In genomic region chr3:155131104-155131503, GRCh38 we compare ENCODE assay signal across 10 cellular contexts. TPM values are rescaled to one million over a fixed set of nuclear protein-coding genes. Genes with fewer than 3 reads are reported as not detected.
DNase-seq lines count a peak whose midpoint lies in the region; ATAC-seq and TF ChIP-seq lines count a peak whose summit lies in the region.
"Had no signal": no experiment of that assay in that cellular context is flagged by ENCODE, and none has a peak within 500 bp of the region (broad histone marks: within the 10 kb centered on the region; RNA-seq: fewer than 3 reads in every experiment).

No MANE protein-coding gene starts in this region.

- peak overlapping the region; percentile 68 to 74 for H3K27ac ChIP-seq in breast epithelium
- H3K27ac ChIP-seq in CD4-positive, alpha-beta T cell (ENCODE audit: low read depth, low read length), result no peak overlapping the region

- H3K27me3 Mint-ChIP-seq in CD4-positive, alpha-beta T cell, result no peaks in the 10 kb centered on the region

- CTCF ChIA-PET in CD4-positive, alpha-beta T cell (lab: Charles Lee), result no interaction called here

- no peaks in the 10 kb centered on the region for H3K36me3 ChIP-seq in breast epithelium

- H3K36me3 Mint-ChIP-seq in stimulated activated effector memory CD8-positive, alpha-beta T cell treated with anti-CD3 and anti-CD28 coated beads, Interleukin-12 subunit alpha, Interleukin-12 subunit beta, amount 100 ng/mL, for 72 hours, result no peaks in the 10 kb centered on the region
- no peaks in the 10 kb centered on the region for H3K36me3 Mint-ChIP-seq in CD4-positive, alpha-beta T cell (ENCODE audit: low read depth)

- no peaks in the 10 kb centered on the region for H3K4me1 ChIP-seq in breast epithelium

- TF ChIP-seq CTCF in breast epithelium (IDR thresholded peaks at IDR 0.05), result no peak
- no peak for TF ChIP-seq CTCF in CD4-positive, alpha-beta T cell (IDR thresholded peaks at IDR 0.05)

- POLR2A ChIA-PET in CD4-positive, alpha-beta T cell (lab: Charles Lee), result no interaction called here

- peak; percentile 83 for ATAC-seq in GM18907 (IDR thresholded peaks at IDR 0.05; ENCODE audit: unreplicated experiment)
- peak; percentile 89 for ATAC-seq in HG03103 (IDR thresholded peaks at IDR 0.05; ENCODE audit: low read depth, unreplicated experiment)
- peak; percentile 45 for ATAC-seq in stimulated activated effector memory CD8-positive, alpha-beta T cell treated with anti-CD3 and anti-CD28 coated beads, Interleukin-12 subunit alpha, Interleukin-12 subunit beta, amount 100 ng/mL, for 72 hours
- no peak for ATAC-seq in CD4-positive, alpha-beta T cell (ENCODE audit: poor library complexity)

- H3K4me3 Mint-ChIP-seq in stimulated activated effector memory CD8-positive, alpha-beta T cell treated with anti-CD3 and anti-CD28 coated beads, Interleukin-12 subunit alpha, Interleukin-12 subunit beta, amount 100 ng/mL, for 72 hours, result no peak overlapping the region
- no peak overlapping the region for H3K4me3 Mint-ChIP-seq in CD4-positive, alpha-beta T cell

- no peak for TF ChIP-seq POLR2A in breast epithelium (IDR thresholded peaks at IDR 0.05)

- no peak overlapping the region for H3K27ac Mint-ChIP-seq in stimulated activated effector memory CD8-positive, alpha-beta T cell treated with anti-CD3 and anti-CD28 coated beads, Interleukin-12 subunit alpha, Interleukin-12 subunit beta, amount 100 ng/mL, for 72 hours
- H3K27ac Mint-ChIP-seq in CD4-positive, alpha-beta T cell, result no peak overlapping the region

- intact Hi-C loops in breast epithelium (cut with DNase I; ENCODE audit: low total_unique reads), result loop anchor here (10.0 kb wide), 2 partner anchors 446 to 816 kb away; no protein-coding TSS in a partner anchor
- intact Hi-C loops in CD4-positive, alpha-beta T cell (cut with DNase I, micrococcal nuclease), result no loop called here
- intact Hi-C loops in head of caudate nucleus (cut with DNase I), result no loop called here

- in situ Hi-C loops in G401 (cut with HindIII; ENCODE audit: low sequenced_read_pairs), result no loop called here

- DNase-seq in breast epithelium (ENCODE audit: low spot score in 2 of 2) (no peak), cortex of kidney (lab: John Stamatoyannopoulos, UW) (no peak), head of caudate nucleus (no peak), G401 (ENCODE audit: low spot score) (no peak)
- DNase-seq in stimulated activated effector memory CD8-positive, alpha-beta T cell treated with anti-CD3 and anti-CD28 coated beads, Interleukin-12 subunit alpha, Interleukin-12 subunit beta, amount 100 ng/mL, for 72 hours (ENCODE audit: low spot score in 2 of 2), result no peak
- no peak for DNase-seq in CD4-positive, alpha-beta T cell
- DNase-seq: NCI-H2081 had no signal

- no peak overlapping the region for H3K4me3 ChIP-seq in breast epithelium

- H3K9me3 Mint-ChIP-seq in stimulated activated effector memory CD8-positive, alpha-beta T cell treated with anti-CD3 and anti-CD28 coated beads, Interleukin-12 subunit alpha, Interleukin-12 subunit beta, amount 100 ng/mL, for 72 hours, result peaks cover 4% of the 10 kb centered on the region
- peaks cover 3% of the 10 kb centered on the region for H3K9me3 Mint-ChIP-seq in CD4-positive, alpha-beta T cell

- no peaks in the 10 kb centered on the region for H3K9me3 ChIP-seq in breast epithelium
- no peaks in the 10 kb centered on the region for H3K9me3 ChIP-seq in CD4-positive, alpha-beta T cell (ENCODE audit: control insufficient read depth, low read length)

- H3K27me3 ChIP-seq in breast epithelium, result no peaks in the 10 kb centered on the region
- no peaks in the 10 kb centered on the region for H3K27me3 ChIP-seq in CD4-positive, alpha-beta T cell (ENCODE audit: control insufficient read depth, insufficient read depth, low read length)

- H3K4me1 Mint-ChIP-seq in stimulated activated effector memory CD8-positive, alpha-beta T cell treated with anti-CD3 and anti-CD28 coated beads, Interleukin-12 subunit alpha, Interleukin-12 subunit beta, amount 100 ng/mL, for 72 hours, result no peaks in the 10 kb centered on the region
- H3K4me1 Mint-ChIP-seq in CD4-positive, alpha-beta T cell (ENCODE audit: low read depth), result no peaks in the 10 kb centered on the region

RNA-seq across cellular contexts. Expression of gene MME, which starts 51.0 kb away (rescaled TPM):
- total RNA-seq in breast epithelium, result 100 to 1,000 TPM; 114 to 155 (median 119) TPM
- 1 to 10 TPM in 1 of 2 experiments, under 1 TPM in 1; 0.69 to 1.8 TPM for total RNA-seq in CD4-positive, alpha-beta T cell
- total RNA-seq in G401 (2014; rRNA removed; shearing (Covaris generic)), result 540 and 622 TPM in 2 replicates
- total RNA-seq: activated CD8-positive, alpha-beta memory T cell treated with anti-CD3 and anti-CD28 coated beads for 36 hours had no signal

Comparison
In these comparisons a context has a peak if more than half of its experiments do, and no peak if none do; other contexts are left out.
1. RNA of gene MME, which starts 51.0 kb away (total RNA-seq): 540 to 622 TPM in G401 and 114 to 155 TPM in breast epithelium; 0.69 to 1.8 TPM in CD4-positive, alpha-beta T cell; every median in the first group is over 10 times any median in the second.